25 cellular contexts compared by ENCODE assay signal in genomic region chr4:120079839-120080520, GRCh38.
"Had no signal": no experiment of that assay in that cellular context is flagged by ENCODE, and none has a peak within 500 bp of the region (broad histone marks: within the 10 kb centered on the region; RNA-seq: fewer than 3 reads in every experiment).

No MANE protein-coding gene starts in this region.

- DNase-seq: colonic mucosa; cortex of kidney; dermis blood vessel endothelial cell; dorsolateral prefrontal cortex; effector CD4-positive, alpha-beta T cell; effector CD8-positive, alpha-beta T cell; effector memory CD4-positive, alpha-beta T cell; effector memory CD8-positive, alpha-beta T cell; endodermal cell; erythroblast; esophagus squamous epithelium; foreskin fibroblast; foreskin keratinocyte; foreskin melanocyte; gastrocnemius medialis; glutamatergic neuron; head of caudate nucleus; heart left ventricle; heart right ventricle had no signal

- H3K4me3 ChIP-seq: colonic mucosa, coronary artery, dorsolateral prefrontal cortex, esophagus muscularis mucosa, esophagus squamous epithelium, gastrocnemius medialis, gastroesophageal sphincter, heart left ventricle, heart right ventricle had no signal

- FAIRE-seq: endometrium, endothelial cell of umbilical vein had no signal

- ATAC-seq: effector memory CD8-positive, alpha-beta T cell; esophagus mucosa; foreskin keratinocyte; gastrocnemius medialis; gastroesophageal sphincter; heart left ventricle; heart right ventricle had no signal

- H3K4me1 ChIP-seq: colonic mucosa, esophagus muscularis mucosa, esophagus squamous epithelium, foreskin keratinocyte, gastrocnemius medialis, gastroesophageal sphincter had no signal

- H3K36me3 ChIP-seq: colonic mucosa, esophagus muscularis mucosa, esophagus squamous epithelium, gastrocnemius medialis, gastroesophageal sphincter, heart left ventricle, heart right ventricle had no signal

- H3K9me3 ChIP-seq: colonic mucosa, esophagus muscularis mucosa, esophagus squamous epithelium, gastrocnemius medialis, gastroesophageal sphincter, heart left ventricle, heart right ventricle had no signal
